Comparison of ENCODE assay signal across 19 cellular contexts in genomic region chr1:239112092-239112491, GRCh38.
DNase-seq lines count a peak whose midpoint lies in the region; ATAC-seq, FAIRE-seq and TF ChIP-seq lines count a peak whose summit lies in the region.
"Had no signal": no experiment of that assay in that cellular context is flagged by ENCODE, and none has a peak within 500 bp of the region (broad histone marks: within the 10 kb centered on the region; RNA-seq: fewer than 3 reads in every experiment).

No MANE protein-coding gene starts in this region.

- H3K4me3 ChIP-seq in mesendoderm (ENCODE audit: low read length) = no peak overlapping the region
- H3K4me3 ChIP-seq: GM12878, GM23248, K562 had no signal

- TF ChIP-seq CTCF in D721Med (IDR thresholded peaks at IDR 0.05; ENCODE audit: insufficient read depth, missing control alignments) = no peak

- H2BK15ac ChIP-seq in mesendoderm (replicated peaks; ENCODE audit: low read depth) = no peak overlapping the region

- peak; percentile 96 for FAIRE-seq in D721Med (lab: Jason Lieb, UNC)
- FAIRE-seq: GM12878, GM18507, GM19239, K562 had no signal

- H3K79me2 ChIP-seq in mesendoderm (ENCODE audit: control insufficient read depth, insufficient read depth, low read length) = no peaks in the 10 kb centered on the region

- no peak overlapping the region for H2BK120ac ChIP-seq in mesendoderm (ENCODE audit: low read depth, low read length)

- no peaks in the 10 kb centered on the region for H3K27me3 ChIP-seq in mesendoderm (ENCODE audit: insufficient read depth, low read length, poor library complexity)

- WGBS in mesendoderm (ENCODE audit: extremely low coverage, insufficient coverage, low lambda C conversion rate) = no CpG with 5 or more reads among the region's 2 CpGs

- no peak overlapping the region for H3K9ac ChIP-seq in mesendoderm (ENCODE audit: low read length)
- H3K9ac ChIP-seq: GM23248 had no signal

- H2BK5ac ChIP-seq in mesendoderm (ENCODE audit: low read length) = no peak overlapping the region

- H2AK5ac ChIP-seq in mesendoderm (ENCODE audit: low read length) = no peak overlapping the region

- H3K4me2 ChIP-seq in mesendoderm (ENCODE audit: low read length) = no peak overlapping the region

- H3K56ac ChIP-seq in mesendoderm (ENCODE audit: low read length) = no peak overlapping the region

- no peak for ATAC-seq in GM21447 (IDR thresholded peaks at IDR 0.05; ENCODE audit: unreplicated experiment)
- ATAC-seq in HG03095 (IDR thresholded peaks at IDR 0.05; ENCODE audit: unreplicated experiment) = no peak
- ATAC-seq: GM12878, K562 had no signal

- DNase-seq in D721Med (ENCODE audit: insufficient read length, low spot score) = no peak
- peak; percentile 23 for DNase-seq in NCI-H1105 (lab: John Stamatoyannopoulos, UW)
- DNase-seq in NCI-H748 treated with DMSO at 0.1 percent for 48 hours (lab: John Stamatoyannopoulos, UW) = peak; percentile 78
- DNase-seq in mesendoderm = peak; percentile 22
- DNase-seq in stimulated activated naive CD4-positive, alpha-beta T cell (lab: John Stamatoyannopoulos, UW) = no peak
- DNase-seq in GM19238 (ENCODE audit: insufficient read length, low spot score) = no peak
- DNase-seq: CD4-positive, alpha-beta T cell; GM23248; NCI-H1048; NCI-H2107; NCI-H226; NCI-H82 had no signal

- no peaks in the 10 kb centered on the region for H3K4me1 ChIP-seq in mesendoderm (ENCODE audit: control insufficient read depth, low read depth, low read length)

- H3K4ac ChIP-seq in mesendoderm (ENCODE audit: low read depth, low read length) = no peak overlapping the region

- H3K18ac ChIP-seq in mesendoderm (ENCODE audit: low read length) = no peak overlapping the region

- no peaks in the 10 kb centered on the region for H3K79me1 ChIP-seq in mesendoderm (ENCODE audit: low read length)

- H3K27ac ChIP-seq in mesendoderm (ENCODE audit: low read depth, low read length) = no peak overlapping the region
- H3K27ac ChIP-seq: GM23248, HL-60 had no signal

- H4K8ac ChIP-seq in mesendoderm (ENCODE audit: low read depth, low read length) = no peak overlapping the region

- no peak overlapping the region for H4K5ac ChIP-seq in mesendoderm (ENCODE audit: low read length)

- no peak overlapping the region for H3K23ac ChIP-seq in mesendoderm (ENCODE audit: low read length)

- H3K36me3 ChIP-seq in mesendoderm (ENCODE audit: control insufficient read depth, insufficient read depth, low read length) = no peaks in the 10 kb centered on the region

Comparison
In these comparisons a context has a peak if more than half of its experiments do, and no peak if none do; other contexts are left out.
1. DNase-seq: peak in NCI-H1105 (single experiment), NCI-H748 treated with DMSO at 0.1 percent for 48 hours (single experiment) and mesendoderm (single experiment); none in D721Med (single experiment), stimulated activated naive CD4-positive, alpha-beta T cell (0 of 6) and GM19238 (single experiment).